8 cellular contexts compared by ENCODE assay signal in genomic region chr5:50667653-50668403, GRCh38.
DNase-seq lines count a peak whose midpoint lies in the region; ATAC-seq and TF ChIP-seq lines count a peak whose summit lies in the region.

No MANE protein-coding gene starts in this region.

- H3K9me3 Mint-ChIP-seq in stimulated activated effector memory CD8-positive, alpha-beta T cell treated with anti-CD3 and anti-CD28 coated beads, Interleukin-12 subunit alpha, Interleukin-12 subunit beta, amount 100 ng/mL, for 72 hours = no peaks in the 10 kb centered on the region

- H3K4me3 ChIP-seq in epithelial cell of esophagus (ENCODE audit: low read length) (peak overlapping the region; percentile 85), muscle layer of duodenum (ENCODE audit: low read depth in 1 of 2, low read length in 2 of 2) (peak overlapping the region; percentile 84 to 91)

- peak; percentile 87 for ATAC-seq in HG02970 (IDR thresholded peaks at IDR 0.05; ENCODE audit: low FRiP score, unreplicated experiment)
- ATAC-seq in stimulated activated effector memory CD8-positive, alpha-beta T cell treated with anti-CD3 and anti-CD28 coated beads, Interleukin-12 subunit alpha, Interleukin-12 subunit beta, amount 100 ng/mL, for 72 hours = peak; percentile 83

- H3K9me3 ChIP-seq in muscle layer of duodenum (ENCODE audit: control insufficient read depth in 1 of 2, low read length in 2 of 2) = no peaks in the 10 kb centered on the region

- H3K36me3 Mint-ChIP-seq in stimulated activated effector memory CD8-positive, alpha-beta T cell treated with anti-CD3 and anti-CD28 coated beads, Interleukin-12 subunit alpha, Interleukin-12 subunit beta, amount 100 ng/mL, for 72 hours = peaks cover 47% of the 10 kb centered on the region

- peak overlapping the region; percentile 94 for H3K4me3 Mint-ChIP-seq in stimulated activated effector memory CD8-positive, alpha-beta T cell treated with anti-CD3 and anti-CD28 coated beads, Interleukin-12 subunit alpha, Interleukin-12 subunit beta, amount 100 ng/mL, for 72 hours

- TF ChIP-seq CTCF in epithelial cell of esophagus (IDR thresholded peaks at IDR 0.05; ENCODE audit: insufficient read depth, low read depth, low read length, missing control alignments) = no peak

- H3K27ac ChIP-seq in muscle layer of duodenum (ENCODE audit: low read length) = peak overlapping the region; percentile 92

- DNase-seq in SIG-M5 treated with dmso at 0.1 percent for 504 hours (lab: John Stamatoyannopoulos, UW; ENCODE audit: unreplicated experiment) (peak; percentile 49), SIG-M5 (lab: John Stamatoyannopoulos, UW) (no peak), NCI-H345 treated with DMSO at 0.1 percent for 48 hours (lab: John Stamatoyannopoulos, UW; ENCODE audit: unreplicated experiment) (peak; percentile 47), epithelial cell of esophagus (ENCODE audit: low read depth) (peak; percentile 68)
- peak; percentile 65 to 78 (median 74) for DNase-seq in activated CD8-positive, alpha-beta memory T cell treated with anti-CD3 and anti-CD28 coated beads for 48 hours (ENCODE audit: low read depth in 2 of 3, low spot score in 2 of 3)
- DNase-seq in stimulated activated effector memory CD8-positive, alpha-beta T cell treated with anti-CD3 and anti-CD28 coated beads, Interleukin-12 subunit alpha, Interleukin-12 subunit beta, amount 100 ng/mL, for 72 hours (ENCODE audit: low spot score in 2 of 2) = peak; percentile 79 to 95

- no peaks in the 10 kb centered on the region for H3K27me3 ChIP-seq in muscle layer of duodenum (ENCODE audit: low read depth, low read length)

- peaks cover 0 to 14% of the 10 kb centered on the region in 2 donors for H3K4me1 ChIP-seq in muscle layer of duodenum (ENCODE audit: control insufficient read depth in 1 of 2, insufficient read depth in 2 of 2, low read length in 2 of 2)

- H3K4me1 Mint-ChIP-seq in stimulated activated effector memory CD8-positive, alpha-beta T cell treated with anti-CD3 and anti-CD28 coated beads, Interleukin-12 subunit alpha, Interleukin-12 subunit beta, amount 100 ng/mL, for 72 hours = peaks cover 39% of the 10 kb centered on the region

- no peaks in the 10 kb centered on the region for H3K36me3 ChIP-seq in muscle layer of duodenum (ENCODE audit: control insufficient read depth in 1 of 2, insufficient read depth in 2 of 2, low read length in 2 of 2)

- H3K27ac Mint-ChIP-seq in stimulated activated effector memory CD8-positive, alpha-beta T cell treated with anti-CD3 and anti-CD28 coated beads, Interleukin-12 subunit alpha, Interleukin-12 subunit beta, amount 100 ng/mL, for 72 hours = peak overlapping the region; percentile 100
